Comparison of ENCODE assay signal across 1 cellular context in genomic region chr1:161623401-161624051, GRCh38.
TF ChIP-seq lines count a peak whose summit lies in the region.
"Not testable (repeated sequence)": the region's sequence is repeated elsewhere in the genome, so short reads cannot be mapped to it uniquely, and the experiment has no call there.

No MANE protein-coding gene starts in this region.

TF ChIP-seq in K562, 482 proteins besides CTCF, POLR2A, EP300 and RAD21:
- peak; percentile 65; the same call in 1 of the 2 replicates for TF ChIP-seq ZBTB5 (IDR thresholded peaks at IDR 0.05)
- TF ChIP-seq BRD9 (IDR thresholded peaks at IDR 0.05; ENCODE audit: low read depth, partially characterized antibody), result peak; percentile 72
- peak; percentile 40; the same call in 1 of the 2 replicates for TF ChIP-seq RBFOX2 (IDR thresholded peaks at IDR 0.05; ENCODE audit: low read depth, low read length)
- TF ChIP-seq DACH1 (IDR thresholded peaks at IDR 0.05; ENCODE audit: partially characterized antibody), result peak; percentile 14
- peak; percentile 18; the same call in 1 of the 2 replicates for TF ChIP-seq SOX6 (IDR thresholded peaks at IDR 0.05)
- TF ChIP-seq RCOR1 (IDR thresholded peaks at IDR 0.05; ENCODE audit: borderline replicate concordance in 1 of 2, low read depth in 2 of 2, low read length in 2 of 2), result peak in 1 of 2 experiments; percentile 32; a peak in 1 of 4 replicates
- TF ChIP-seq RBBP5 (IDR thresholded peaks at IDR 0.05; ENCODE audit: borderline replicate concordance, insufficient read depth, low read length, poor library complexity, severe bottlenecking), result peak; percentile 34
- peak; percentile 57 for TF ChIP-seq CREM (IDR thresholded peaks at IDR 0.05; ENCODE audit: low read depth)
- TF ChIP-seq TCF3 (CRISPR knock-in tag; IDR thresholded peaks at IDR 0.05), result peak; percentile 79
- TF ChIP-seq NCOR1 (IDR thresholded peaks at IDR 0.05), result peak; percentile 62
- peak; percentile 43 for TF ChIP-seq MTA2 (IDR thresholded peaks at IDR 0.05; ENCODE audit: low read depth)
- peak; percentile 42; the same call in 1 of the 2 replicates for TF ChIP-seq JUND (IDR thresholded peaks at IDR 0.05; ENCODE audit: borderline replicate concordance, low read depth, low read length)
- TF ChIP-seq JUND (tag; IDR thresholded peaks at IDR 0.05; ENCODE audit: borderline replicate concordance, low read depth, low read length), result peak; percentile 17; the same call in 1 of the 3 replicates
- peak; percentile 96 for TF ChIP-seq ARID3A (IDR thresholded peaks at IDR 0.05; ENCODE audit: borderline replicate concordance, low read depth, low read length)
- TF ChIP-seq STAT5A (IDR thresholded peaks at IDR 0.05; ENCODE audit: borderline replicate concordance, low read length), result peak; percentile 81
- TF ChIP-seq KDM5B (IDR thresholded peaks at IDR 0.05; ENCODE audit: insufficient replicate concordance, low read depth, low read length), result peak; percentile 60
- peak; percentile 25; the same call in 1 of the 2 replicates for TF ChIP-seq ATF7 (IDR thresholded peaks at IDR 0.05)
- TF ChIP-seq ARID1B (IDR thresholded peaks at IDR 0.05), result peak; percentile 84
- peak; percentile 64 for TF ChIP-seq CBFA2T3 (IDR thresholded peaks at IDR 0.05)
- TF ChIP-seq CBFA2T2 (conservative IDR thresholded peaks at IDR 0.05), result peak; percentile 52
- TF ChIP-seq SMARCA4 (IDR thresholded peaks at IDR 0.05), result peak; percentile 57; the same call in 1 of the 2 replicates
- peak; percentile 56; the same call in 1 of the 2 replicates for TF ChIP-seq DPF2 (IDR thresholded peaks at IDR 0.05)
- TF ChIP-seq, protein P1, sequence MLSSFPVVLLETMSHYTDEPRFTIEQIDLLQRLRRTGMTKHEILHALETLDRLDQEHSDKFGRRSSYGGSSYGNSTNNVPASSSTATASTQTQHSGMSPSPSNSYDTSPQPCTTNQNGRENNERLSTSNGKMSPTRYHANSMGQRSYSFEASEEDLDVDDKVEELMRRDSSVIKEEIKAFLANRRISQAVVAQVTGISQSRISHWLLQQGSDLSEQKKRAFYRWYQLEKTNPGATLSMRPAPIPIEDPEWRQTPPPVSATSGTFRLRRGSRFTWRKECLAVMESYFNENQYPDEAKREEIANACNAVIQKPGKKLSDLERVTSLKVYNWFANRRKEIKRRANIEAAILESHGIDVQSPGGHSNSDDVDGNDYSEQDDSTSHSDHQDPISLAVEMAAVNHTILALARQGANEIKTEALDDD (IDR thresholded peaks at IDR 0.05), result peak; percentile 48; the same call in 1 of the 2 replicates
- peak; percentile 41; the same call in 1 of the 2 replicates for TF ChIP-seq CC2D1A (IDR thresholded peaks at IDR 0.05)
- peak; percentile 30; the same call in 1 of the 2 replicates for TF ChIP-seq MYC (IDR thresholded peaks at IDR 0.05; ENCODE audit: low read depth, low read length)
- not testable (repeated sequence) for TF ChIP-seq MYC (CRISPR knock-in tag; IDR thresholded peaks at IDR 0.05; ENCODE audit: borderline replicate concordance, low read depth); TEAD4 (CRISPR knock-in tag; IDR thresholded peaks at IDR 0.05; ENCODE audit: borderline replicate concordance)
- peak in 1 of 2 experiments; percentile 19; a peak in 1 of 4 replicates for TF ChIP-seq TBL1XR1 (IDR thresholded peaks at IDR 0.05; ENCODE audit: low read length in 2 of 2)
- TF ChIP-seq NFRKB (IDR thresholded peaks at IDR 0.05; ENCODE audit: low read depth), result peak; percentile 22; the same call in 1 of the 2 replicates
- TF ChIP-seq TAL1 (IDR thresholded peaks at IDR 0.05), result peak; percentile 57
- peak; percentile 59 for TF ChIP-seq NFIC (IDR thresholded peaks at IDR 0.05)
- TF ChIP-seq TEAD4 (IDR thresholded peaks at IDR 0.05; ENCODE audit: low read length), result peak; percentile 43; the same call in 1 of the 2 replicates
